8 cellular contexts compared by ENCODE assay signal in genomic region chr22:20750461-20751184, GRCh38. TPM values are rescaled to one million over a fixed set of nuclear protein-coding genes. Genes with fewer than 3 reads are reported as not detected.
DNase-seq lines count a peak whose midpoint lies in the region; ATAC-seq and TF ChIP-seq lines count a peak whose summit lies in the region.

No MANE protein-coding gene starts in this region.

- no peak overlapping the region for H3K4me3 ChIP-seq in gastroesophageal sphincter

- peaks cover 3% of the 10 kb centered on the region for H3K4me1 Mint-ChIP-seq in activated T-helper 1 cell treated with anti-CD3 and anti-CD28 coated beads, Interleukin-12 subunit alpha, Interleukin-12 subunit beta, Interleukin-2, Interleukin-4 antibody, amounts not matched to agents 30 ng/mL and 10 ng/mL and 1 ng/mL, durations not matched to agents 14 hours and 24 hours and 36 hours (ENCODE audit: low read depth)

- peak overlapping the region in 3 of 4 donors; percentile 43 to 75 (median 71) for H3K27ac ChIP-seq in gastroesophageal sphincter

- H3K4me3 Mint-ChIP-seq in activated T-helper 1 cell treated with anti-CD3 and anti-CD28 coated beads, Interleukin-12 subunit alpha, Interleukin-12 subunit beta, Interleukin-2, Interleukin-4 antibody, amounts not matched to agents 30 ng/mL and 10 ng/mL and 1 ng/mL, durations not matched to agents 14 hours and 24 hours and 36 hours: no peak overlapping the region

- H3K4me1 ChIP-seq in gastroesophageal sphincter: peaks cover 0 to 38% (median 12%) of the 10 kb centered on the region in 3 donors

- no peaks in the 10 kb centered on the region for H3K27me3 ChIP-seq in gastroesophageal sphincter

- H3K9me3 Mint-ChIP-seq in activated T-helper 1 cell treated with anti-CD3 and anti-CD28 coated beads, Interleukin-12 subunit alpha, Interleukin-12 subunit beta, Interleukin-2, Interleukin-4 antibody, amounts not matched to agents 30 ng/mL and 10 ng/mL and 1 ng/mL, durations not matched to agents 14 hours and 24 hours and 36 hours: no peaks in the 10 kb centered on the region

- WGBS in gastroesophageal sphincter (ENCODE audit: low coverage in 1 of 2), 2 donors: 6% methylated on average over 3 of the region's 9 CpGs; no CpG with 5 or more reads in 1 of the 2 donors

- TF ChIP-seq EP300 in gastroesophageal sphincter (IDR thresholded peaks at IDR 0.05): no peak

- no peaks in the 10 kb centered on the region for H3K9me3 ChIP-seq in gastroesophageal sphincter

- no peak for TF ChIP-seq POLR2A in gastroesophageal sphincter (IDR thresholded peaks at IDR 0.05)

- peaks cover 16% of the 10 kb centered on the region for H3K36me3 Mint-ChIP-seq in activated T-helper 1 cell treated with anti-CD3 and anti-CD28 coated beads, Interleukin-12 subunit alpha, Interleukin-12 subunit beta, Interleukin-2, Interleukin-4 antibody, amounts not matched to agents 30 ng/mL and 10 ng/mL and 1 ng/mL, durations not matched to agents 14 hours and 24 hours and 36 hours (ENCODE audit: low read depth)

- no peaks in the 10 kb centered on the region for H3K27me3 Mint-ChIP-seq in activated T-helper 1 cell treated with anti-CD3 and anti-CD28 coated beads, Interleukin-12 subunit alpha, Interleukin-12 subunit beta, Interleukin-2, Interleukin-4 antibody, amounts not matched to agents 30 ng/mL and 10 ng/mL and 1 ng/mL, durations not matched to agents 14 hours and 24 hours and 36 hours (ENCODE audit: insufficient read depth)

- H3K27ac Mint-ChIP-seq in activated T-helper 1 cell treated with anti-CD3 and anti-CD28 coated beads, Interleukin-12 subunit alpha, Interleukin-12 subunit beta, Interleukin-2, Interleukin-4 antibody, amounts not matched to agents 30 ng/mL and 10 ng/mL and 1 ng/mL, durations not matched to agents 14 hours and 24 hours and 36 hours: no peak overlapping the region

- intact Hi-C loops in activated T-helper 1 cell treated with anti-CD3 and anti-CD28 coated beads, Interleukin-12 subunit alpha, Interleukin-12 subunit beta, Interleukin-2, Interleukin-4 antibody, amounts not matched to agents 30 ng/mL and 10 ng/mL and 1 ng/mL, durations not matched to agents 14 hours and 24 hours and 36 hours (cut with micrococcal nuclease): no loop called here
- intact Hi-C loops in sciatic nerve (cut with DNase I): no loop called here

- ATAC-seq in gastroesophageal sphincter (peak; percentile 75), sciatic nerve (peak; percentile 86), GM21515 (IDR thresholded peaks at IDR 0.05; ENCODE audit: unreplicated experiment) (no peak), GM18519 (IDR thresholded peaks at IDR 0.05; ENCODE audit: low FRiP score, unreplicated experiment) (no peak)

- DNase-seq in NCI-H2171 treated with DMSO at 0.1 percent for 48 hours (lab: John Stamatoyannopoulos, UW) (peak; percentile 4), NCI-H2171 (lab: John Stamatoyannopoulos, UW) (no peak), M059J (ENCODE audit: low read depth) (peak; percentile 76), sciatic nerve (ENCODE audit: low spot score) (peak; percentile 84)
- peak; percentile 2 for DNase-seq in activated T-helper 1 cell treated with anti-CD3 and anti-CD28 coated beads, Interleukin-12 subunit alpha, Interleukin-12 subunit beta, Interleukin-2, Interleukin-4 antibody, amounts not matched to agents 30 ng/mL and 10 ng/mL and 1 ng/mL, durations not matched to agents 14 hours and 24 hours and 36 hours (ENCODE audit: low spot score)

- peaks cover 0 to 89% of the 10 kb centered on the region in 2 donors for H3K36me3 ChIP-seq in gastroesophageal sphincter

- TF ChIP-seq CTCF in gastroesophageal sphincter (IDR thresholded peaks at IDR 0.05): no peak

RNA-seq across cellular contexts. Expression of gene SERPIND1, which starts 23.3 kb away (rescaled TPM):
- not detected in 2 replicates for total RNA-seq in M059J (2014; rRNA removed; shearing (Covaris generic))
- not detected in 2 replicates for total RNA-seq in activated T-helper 1 cell treated with anti-CD3 and anti-CD28 coated beads, Interleukin-12 subunit alpha, Interleukin-12 subunit beta, Interleukin-2, Interleukin-4 antibody, amounts not matched to agents 30 ng/mL and 10 ng/mL and 1 ng/mL, durations not matched to agents 14 hours and 24 hours and 36 hours
- total RNA-seq in gastroesophageal sphincter (under 1 TPM in 1 of 4 donors, not detected in 3; 0.15 TPM), sciatic nerve (1.6 TPM)

Comparison
In these comparisons a context has a peak if more than half of its experiments do, and no peak if none do; other contexts are left out.
1. ATAC-seq: peak in gastroesophageal sphincter (single experiment) and sciatic nerve (single experiment); none in GM21515 (single experiment) and GM18519 (single experiment).